ENCODE assay signal across 15 cellular contexts in the genomic region with DNA sequence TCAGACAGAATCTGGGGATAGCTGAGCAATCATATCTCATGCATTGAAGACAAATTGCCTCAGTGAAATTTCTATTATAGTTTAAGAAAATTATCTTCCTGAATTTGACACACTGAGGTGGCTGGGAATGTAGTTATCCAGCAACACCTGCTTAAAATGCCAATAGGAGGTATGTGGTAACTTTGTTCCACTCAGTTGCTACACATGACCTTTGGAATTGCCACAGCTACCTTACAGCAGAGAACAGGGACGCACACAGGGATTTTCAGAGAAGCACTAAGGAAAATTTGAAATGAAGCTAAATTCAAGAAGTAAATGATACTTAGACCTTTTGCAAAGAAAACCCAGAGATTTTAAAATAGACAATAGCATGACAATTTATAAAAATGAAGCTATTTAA.
DNase-seq lines count a peak whose midpoint lies in the region; ATAC-seq and TF ChIP-seq lines count a peak whose summit lies in the region.
"Had no signal": no experiment of that assay in that cellular context is flagged by ENCODE, and none has a peak within 500 bp of the region (broad histone marks: within the 10 kb centered on the region; RNA-seq: fewer than 3 reads in every experiment).

No MANE protein-coding gene starts in this region.

- H3K9ac ChIP-seq in SK-N-SH: no peak overlapping the region

- peak; percentile 5 for DNase-seq in SW480 (ENCODE audit: low spot score)
- no peak for DNase-seq in dorsolateral prefrontal cortex
- DNase-seq in left lobe of liver (ENCODE audit: low spot score): peak; percentile 50
- peak; percentile 4 for DNase-seq in renal cortical epithelial cell (ENCODE audit: low read depth)
- no peak for DNase-seq in NCI-H774 (lab: John Stamatoyannopoulos, UW)
- no peak for DNase-seq in SK-N-SH
- DNase-seq: C1 segment of cervical spinal cord, KBM-7, MV-4-11, NCI-H187, NCI-H2227 treated with DMSO at 0.1 percent for 48 hours, NCI-H510A treated with DMSO at 0.1 percent for 48 hours, PC-3, RPMI8226 had no signal

- no peak for TF ChIP-seq RAD21 in SK-N-SH (IDR thresholded peaks at IDR 0.05; ENCODE audit: low read length)

- H3K4me1 ChIP-seq in SK-N-SH (ENCODE audit: control insufficient read depth in 1 of 2, insufficient read depth in 2 of 2, low read depth in 1 of 2, low read length in 1 of 2): no peaks in the 10 kb centered on the region

- intact Hi-C loops in dorsolateral prefrontal cortex (cut with DNase I): no loop called here

- TF ChIP-seq CTCF in dorsolateral prefrontal cortex (IDR thresholded peaks at IDR 0.05 in 54 of 56, conservative IDR thresholded peaks at IDR 0.05 in 2 of 56; ENCODE audit: low read depth in 1 of 56, partially characterized antibody in 56 of 56) (no peak), SK-N-SH (IDR thresholded peaks at IDR 0.05) (no peak)

- H3F3A ChIP-seq in SK-N-SH (replicated peaks; ENCODE audit: insufficient read depth): no peaks in the 10 kb centered on the region

- H3K27me3 ChIP-seq in dorsolateral prefrontal cortex: peaks cover 0 to 34% (median 0%) of the 10 kb centered on the region in 45 donors
- H3K27me3 ChIP-seq in SK-N-SH (ENCODE audit: insufficient read depth): no peaks in the 10 kb centered on the region

- POLR2A ChIA-PET in SK-N-SH (lab: Yijun Ruan, JAX): no interaction called here

- H3K4me2 ChIP-seq in SK-N-SH: no peak overlapping the region

- H3K9me2 ChIP-seq in SK-N-SH: no peaks in the 10 kb centered on the region

- WGBS in SK-N-SH (ENCODE audit: low lambda C conversion rate): 17% methylated on average over 1 of the region's 1 CpG

- H3K4me3 ChIP-seq in dorsolateral prefrontal cortex (no peak overlapping the region), SK-N-SH (ENCODE audit: low read depth in 2 of 2, low read length in 1 of 2) (no peak overlapping the region)

- H3K36me3 ChIP-seq in SK-N-SH (replicated peaks in 1 of 2; ENCODE audit: control insufficient read depth in 1 of 2, insufficient read depth in 2 of 2, low read length in 1 of 2): no peaks in the 10 kb centered on the region

- no peak overlapping the region for H2AFZ ChIP-seq in SK-N-SH (ENCODE audit: low read depth)

- CTCF ChIA-PET in SK-N-SH (lab: Yijun Ruan, JAX): interaction anchor here (0.6 kb wide), 1 partner anchor 1573 kb away, joined by 3 read pairs; no protein-coding TSS in a partner anchor

- peak; percentile 91 for ATAC-seq in left lobe of liver
- ATAC-seq in GM21447 (IDR thresholded peaks at IDR 0.05; ENCODE audit: unreplicated experiment): no peak
- ATAC-seq: PC-3 had no signal

- no peaks in the 10 kb centered on the region for H4K20me1 ChIP-seq in SK-N-SH (ENCODE audit: insufficient read depth)

- no peak for TF ChIP-seq EP300 in SK-N-SH (IDR thresholded peaks at IDR 0.05; ENCODE audit: borderline replicate concordance in 1 of 2, low read depth in 1 of 2, low read length in 1 of 2)

- no peaks in the 10 kb centered on the region for H3K9me3 ChIP-seq in SK-N-SH

- H3K27ac ChIP-seq in dorsolateral prefrontal cortex (peak overlapping the region in 51 of 59 donors; percentile 11 to 96 (median 88)), SK-N-SH (ENCODE audit: low read depth in 2 of 2, low read length in 1 of 2) (no peak overlapping the region)

- H3K79me2 ChIP-seq in SK-N-SH (ENCODE audit: insufficient read depth): no peaks in the 10 kb centered on the region

TF ChIP-seq in SK-N-SH, 30 proteins besides CTCF, POLR2A, EP300 and RAD21:
- TF ChIP-seq FOXM1 (IDR thresholded peaks at IDR 0.05; ENCODE audit: low read depth): no peak
- TF ChIP-seq RXRA (IDR thresholded peaks at IDR 0.05; ENCODE audit: borderline replicate concordance, low read depth): no peak
- no peak for TF ChIP-seq TCF12 (IDR thresholded peaks at IDR 0.05)
- no peak for TF ChIP-seq GATA2 (CRISPR knock-in tag; IDR thresholded peaks at IDR 0.05)
- no peak for TF ChIP-seq ELF1 (IDR thresholded peaks at IDR 0.05)
- TF ChIP-seq NFIC (IDR thresholded peaks at IDR 0.05; ENCODE audit: borderline replicate concordance): no peak
- TF ChIP-seq SMC3 (IDR thresholded peaks at IDR 0.05; ENCODE audit: low read depth, low read length): no peak
- no peak for TF ChIP-seq RCOR1 (IDR thresholded peaks at IDR 0.05; ENCODE audit: low read length)
- no peak for TF ChIP-seq FOSL2 (IDR thresholded peaks at IDR 0.05; ENCODE audit: borderline replicate concordance, low read depth)
- no peak for TF ChIP-seq GABPA (IDR thresholded peaks at IDR 0.05; ENCODE audit: low read depth)
- TF ChIP-seq FOXJ3 (CRISPR knock-in tag; IDR thresholded peaks at IDR 0.05): no peak
- TF ChIP-seq RFX5 (IDR thresholded peaks at IDR 0.05; ENCODE audit: low read length): no peak
- TF ChIP-seq, protein P1, sequence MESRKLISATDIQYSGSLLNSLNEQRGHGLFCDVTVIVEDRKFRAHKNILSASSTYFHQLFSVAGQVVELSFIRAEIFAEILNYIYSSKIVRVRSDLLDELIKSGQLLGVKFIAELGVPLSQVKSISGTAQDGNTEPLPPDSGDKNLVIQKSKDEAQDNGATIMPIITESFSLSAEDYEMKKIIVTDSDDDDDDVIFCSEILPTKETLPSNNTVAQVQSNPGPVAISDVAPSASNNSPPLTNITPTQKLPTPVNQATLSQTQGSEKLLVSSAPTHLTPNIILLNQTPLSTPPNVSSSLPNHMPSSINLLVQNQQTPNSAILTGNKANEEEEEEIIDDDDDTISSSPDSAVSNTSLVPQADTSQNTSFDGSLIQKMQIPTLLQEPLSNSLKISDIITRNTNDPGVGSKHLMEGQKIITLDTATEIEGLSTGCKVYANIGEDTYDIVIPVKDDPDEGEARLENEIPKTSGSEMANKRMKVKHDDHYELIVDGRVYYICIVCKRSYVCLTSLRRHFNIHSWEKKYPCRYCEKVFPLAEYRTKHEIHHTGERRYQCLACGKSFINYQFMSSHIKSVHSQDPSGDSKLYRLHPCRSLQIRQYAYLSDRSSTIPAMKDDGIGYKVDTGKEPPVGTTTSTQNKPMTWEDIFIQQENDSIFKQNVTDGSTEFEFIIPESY (IDR thresholded peaks at IDR 0.05; ENCODE audit: borderline replicate concordance, low read depth): no peak
- TF ChIP-seq, protein P2, sequence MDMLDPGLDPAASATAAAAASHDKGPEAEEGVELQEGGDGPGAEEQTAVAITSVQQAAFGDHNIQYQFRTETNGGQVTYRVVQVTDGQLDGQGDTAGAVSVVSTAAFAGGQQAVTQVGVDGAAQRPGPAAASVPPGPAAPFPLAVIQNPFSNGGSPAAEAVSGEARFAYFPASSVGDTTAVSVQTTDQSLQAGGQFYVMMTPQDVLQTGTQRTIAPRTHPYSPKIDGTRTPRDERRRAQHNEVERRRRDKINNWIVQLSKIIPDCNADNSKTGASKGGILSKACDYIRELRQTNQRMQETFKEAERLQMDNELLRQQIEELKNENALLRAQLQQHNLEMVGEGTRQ (IDR thresholded peaks at IDR 0.05; ENCODE audit: borderline replicate concordance, low read depth, low read length): no peak
- TF ChIP-seq, protein P3, sequence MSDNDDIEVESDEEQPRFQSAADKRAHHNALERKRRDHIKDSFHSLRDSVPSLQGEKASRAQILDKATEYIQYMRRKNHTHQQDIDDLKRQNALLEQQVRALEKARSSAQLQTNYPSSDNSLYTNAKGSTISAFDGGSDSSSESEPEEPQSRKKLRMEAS (IDR thresholded peaks at IDR 0.05; ENCODE audit: low read depth): no peak
- no peak for TF ChIP-seq TAF1 (IDR thresholded peaks at IDR 0.05; ENCODE audit: borderline replicate concordance, low read depth, low read length)
- TF ChIP-seq, protein P4, sequence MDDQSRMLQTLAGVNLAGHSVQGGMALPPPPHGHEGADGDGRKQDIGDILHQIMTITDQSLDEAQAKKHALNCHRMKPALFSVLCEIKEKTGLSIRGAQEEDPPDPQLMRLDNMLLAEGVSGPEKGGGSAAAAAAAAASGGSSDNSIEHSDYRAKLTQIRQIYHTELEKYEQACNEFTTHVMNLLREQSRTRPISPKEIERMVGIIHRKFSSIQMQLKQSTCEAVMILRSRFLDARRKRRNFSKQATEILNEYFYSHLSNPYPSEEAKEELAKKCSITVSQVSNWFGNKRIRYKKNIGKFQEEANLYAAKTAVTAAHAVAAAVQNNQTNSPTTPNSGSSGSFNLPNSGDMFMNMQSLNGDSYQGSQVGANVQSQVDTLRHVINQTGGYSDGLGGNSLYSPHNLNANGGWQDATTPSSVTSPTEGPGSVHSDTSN (IDR thresholded peaks at IDR 0.05): no peak
- no peak for TF ChIP-seq JUND (IDR thresholded peaks at IDR 0.05)
- TF ChIP-seq MXI1 (IDR thresholded peaks at IDR 0.05; ENCODE audit: low read depth, low read length): no peak
TF ChIP-seq in SK-N-SH: peak in this region for 0.

Comparison
In these comparisons a context has a peak if more than half of its experiments do, and no peak if none do; other contexts are left out.
1. DNase-seq: peak in SW480 (single experiment), left lobe of liver (single experiment) and renal cortical epithelial cell (single experiment); none in dorsolateral prefrontal cortex (0 of 10), NCI-H774 (single experiment) and SK-N-SH (single experiment).
2. H3K27ac ChIP-seq: peak in dorsolateral prefrontal cortex (51 of 59); none in SK-N-SH (0 of 2).